ENCODE assay signal across 11 cellular contexts in the genomic region with DNA sequence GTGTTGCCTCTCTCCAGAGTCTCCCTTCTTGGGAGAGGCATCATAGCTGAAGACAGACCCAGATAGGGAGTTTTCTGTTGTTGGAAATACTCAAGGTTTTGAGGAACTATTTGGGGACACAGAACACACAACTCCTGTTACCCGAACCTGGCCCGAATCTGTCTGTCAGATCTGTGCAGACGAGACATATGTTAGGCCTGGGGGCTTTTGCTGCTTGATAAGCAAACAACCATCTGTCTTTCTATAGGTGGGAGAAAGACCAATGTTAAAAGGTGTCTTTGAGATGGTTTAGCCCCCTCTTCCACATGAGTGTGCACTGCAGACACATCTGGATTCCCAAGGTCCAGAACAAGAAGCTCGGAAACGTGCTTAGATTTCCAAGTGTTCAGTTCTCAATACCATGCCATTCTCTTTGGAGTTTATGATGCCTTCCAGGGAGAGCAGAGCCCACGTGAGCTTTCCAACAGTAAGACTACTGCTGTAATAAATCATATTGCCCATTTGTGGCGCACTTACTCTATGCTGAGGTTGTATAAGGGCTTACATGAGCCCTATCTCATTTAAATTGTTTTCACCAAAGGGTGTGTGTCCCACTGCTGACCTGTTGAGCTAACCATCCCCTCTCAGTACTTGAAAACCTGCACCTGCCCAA. TPM values are rescaled to one million over a fixed set of nuclear protein-coding genes. Genes with fewer than 3 reads are reported as not detected.
A peak's percentile ranks its signal among the peaks of the same experiment; 100 is the strongest.
DNase-seq lines count a peak whose midpoint lies in the region; ATAC-seq and TF ChIP-seq lines count a peak whose summit lies in the region.
"Had no signal": no experiment of that assay in that cellular context is flagged by ENCODE, and none has a peak within 500 bp of the region (broad histone marks: within the 10 kb centered on the region; RNA-seq: fewer than 3 reads in every experiment).

No MANE protein-coding gene starts in this region.

- 92 to 100% methylated on average over 3 to 7 of the region's 7 CpGs for WGBS in endodermal cell (ENCODE audit: insufficient coverage in 1 of 2, insufficient read length in 1 of 2), 2 experiments

- no peak for TF ChIP-seq CTCF in activated CD8-positive, alpha-beta T cell treated with anti-CD3 and anti-CD28 coated beads for 36 hours (IDR thresholded peaks at IDR 0.05)
- TF ChIP-seq CTCF in MM.1S (IDR thresholded peaks at IDR 0.05; ENCODE audit: low read length) (peak; percentile 37), endodermal cell (conservative IDR thresholded peaks at IDR 0.05) (no peak), tibial artery (IDR thresholded peaks at IDR 0.05) (no peak)

- peaks cover 3% of the 10 kb centered on the region for H3K4me1 Mint-ChIP-seq in activated CD8-positive, alpha-beta T cell treated with anti-CD3 and anti-CD28 coated beads, Interleukin-2, amount 10 ng/mL, durations not matched to agents 7 days and 5 days (ENCODE audit: low read depth)
- H3K4me1 Mint-ChIP-seq in activated CD8-positive, alpha-beta T cell treated with anti-CD3 and anti-CD28 coated beads for 36 hours (ENCODE audit: low read depth), result peaks cover 9% of the 10 kb centered on the region
- peaks cover 31% of the 10 kb centered on the region for H3K4me1 Mint-ChIP-seq in endodermal cell

- no peaks in the 10 kb centered on the region for H3K9me2 ChIP-seq in MM.1S (replicated peaks; ENCODE audit: insufficient read depth, low read length)

- H3K4me1 ChIP-seq in MM.1S (ENCODE audit: low read length) (no peaks in the 10 kb centered on the region), endodermal cell (ENCODE audit: control insufficient read depth, insufficient read depth, low read length) (no peaks in the 10 kb centered on the region), tibial artery (peaks cover 0 to 32% (median 23%) of the 10 kb centered on the region in 4 donors)

- peak; percentile 32 for DNase-seq in activated CD8-positive, alpha-beta T cell treated with anti-CD3 and anti-CD28 coated beads, Interleukin-2, amount 10 ng/mL, durations not matched to agents 7 days and 5 days
- no peak for DNase-seq in activated CD8-positive, alpha-beta T cell treated with anti-CD3 and anti-CD28 coated beads for 36 hours
- DNase-seq in MM.1S, result peak; percentile 44
- peak; percentile 36 for DNase-seq in endodermal cell
- peak in 1 of 2 donors; percentile 17 for DNase-seq in tibial artery
- no peak for DNase-seq in GDM1 (lab: John Stamatoyannopoulos, UW)
- DNase-seq in activated CD4-positive, alpha-beta T cell treated with anti-CD3 and anti-CD28 coated beads for 48 hours, result no peak
- no peak for DNase-seq in NCI-H1092 (lab: John Stamatoyannopoulos, UW)
- DNase-seq: naive thymus-derived CD8-positive, alpha-beta T cell; NCI-H146 had no signal

- H3K4me3 Mint-ChIP-seq in activated CD8-positive, alpha-beta T cell treated with anti-CD3 and anti-CD28 coated beads, Interleukin-2, amount 10 ng/mL, durations not matched to agents 7 days and 5 days, result no peak overlapping the region
- no peak overlapping the region for H3K4me3 Mint-ChIP-seq in activated CD8-positive, alpha-beta T cell treated with anti-CD3 and anti-CD28 coated beads for 36 hours
- no peak overlapping the region for H3K4me3 Mint-ChIP-seq in endodermal cell

- H3K9me3 ChIP-seq in MM.1S (replicated peaks; ENCODE audit: insufficient read depth, low read length), result no peaks in the 10 kb centered on the region
- no peaks in the 10 kb centered on the region for H3K9me3 ChIP-seq in endodermal cell (ENCODE audit: control insufficient read depth, low read length)
- no peaks in the 10 kb centered on the region for H3K9me3 ChIP-seq in tibial artery
- H3K9me3 ChIP-seq: adrenal gland had no signal

- H3K27me3 Mint-ChIP-seq in activated CD8-positive, alpha-beta T cell treated with anti-CD3 and anti-CD28 coated beads, Interleukin-2, amount 10 ng/mL, durations not matched to agents 7 days and 5 days (ENCODE audit: low read depth), result peaks cover under 1% of the 10 kb centered on the region
- no peaks in the 10 kb centered on the region for H3K27me3 Mint-ChIP-seq in activated CD8-positive, alpha-beta T cell treated with anti-CD3 and anti-CD28 coated beads for 36 hours
- H3K27me3 Mint-ChIP-seq in endodermal cell (ENCODE audit: insufficient read depth), result peaks cover 24% of the 10 kb centered on the region

- POLR2A ChIA-PET in activated CD8-positive, alpha-beta T cell treated with anti-CD3 and anti-CD28 coated beads, Interleukin-2, amount 10 ng/mL, durations not matched to agents 7 days and 5 days (lab: Charles Lee), result interaction anchor here (6.2 kb wide), 1 partner anchor 14 kb away, joined by 100 read pairs; no protein-coding TSS in a partner anchor
- POLR2A ChIA-PET in activated CD8-positive, alpha-beta T cell treated with anti-CD3 and anti-CD28 coated beads for 36 hours (lab: Charles Lee), result interaction anchor here (1.3 kb wide), 1 partner anchor 13 kb away, joined by 4 read pairs; no protein-coding TSS in a partner anchor

- H3K36me3 ChIP-seq in MM.1S (replicated peaks; ENCODE audit: insufficient read depth, low read length) (no peaks in the 10 kb centered on the region), endodermal cell (ENCODE audit: control insufficient read depth, insufficient read depth, low read length) (no peaks in the 10 kb centered on the region), tibial artery (no peaks in the 10 kb centered on the region)
- H3K36me3 ChIP-seq: adrenal gland had no signal

- H3K27me3 ChIP-seq in MM.1S (replicated peaks; ENCODE audit: insufficient read depth, low read length), result peaks cover 52% of the 10 kb centered on the region
- no peaks in the 10 kb centered on the region for H3K27me3 ChIP-seq in endodermal cell (ENCODE audit: control insufficient read depth, insufficient read depth, low read length, poor library complexity, severe bottlenecking)
- no peaks in the 10 kb centered on the region for H3K27me3 ChIP-seq in tibial artery
- H3K27me3 ChIP-seq: adrenal gland had no signal

- no peak overlapping the region for H3K27ac Mint-ChIP-seq in activated CD8-positive, alpha-beta T cell treated with anti-CD3 and anti-CD28 coated beads, Interleukin-2, amount 10 ng/mL, durations not matched to agents 7 days and 5 days
- no peak overlapping the region for H3K27ac Mint-ChIP-seq in activated CD8-positive, alpha-beta T cell treated with anti-CD3 and anti-CD28 coated beads for 36 hours
- H3K27ac Mint-ChIP-seq in endodermal cell, result no peak overlapping the region

- peaks cover 10% of the 10 kb centered on the region for H3K79me2 ChIP-seq in MM.1S (ENCODE audit: low read length)

- no peak overlapping the region for H3K9ac ChIP-seq in MM.1S (ENCODE audit: low read length)
- H3K9ac ChIP-seq in endodermal cell (ENCODE audit: extremely low read depth, low read length, poor library complexity, severe bottlenecking), result no peak overlapping the region

- no peak overlapping the region for H3K4me2 ChIP-seq in MM.1S (ENCODE audit: low read depth, low read length)

- intact Hi-C loops in activated CD8-positive, alpha-beta T cell treated with anti-CD3 and anti-CD28 coated beads for 36 hours (cut with micrococcal nuclease), result loop anchor here (10.0 kb wide), 1 partner anchor 162 kb away; no protein-coding TSS in a partner anchor
- intact Hi-C loops in tibial artery (cut with DNase I; ENCODE audit: low total_unique reads), result loop anchor here (10.0 kb wide), 1 partner anchor 252 kb away; no protein-coding TSS in a partner anchor

- no peaks in the 10 kb centered on the region for H3K9me3 Mint-ChIP-seq in activated CD8-positive, alpha-beta T cell treated with anti-CD3 and anti-CD28 coated beads, Interleukin-2, amount 10 ng/mL, durations not matched to agents 7 days and 5 days (ENCODE audit: insufficient read depth)
- H3K9me3 Mint-ChIP-seq in activated CD8-positive, alpha-beta T cell treated with anti-CD3 and anti-CD28 coated beads for 36 hours, result no peaks in the 10 kb centered on the region
- no peaks in the 10 kb centered on the region for H3K9me3 Mint-ChIP-seq in endodermal cell
- H3K9me3 Mint-ChIP-seq: naive thymus-derived CD8-positive, alpha-beta T cell had no signal

- H3K36me3 Mint-ChIP-seq in activated CD8-positive, alpha-beta T cell treated with anti-CD3 and anti-CD28 coated beads, Interleukin-2, amount 10 ng/mL, durations not matched to agents 7 days and 5 days (ENCODE audit: low read depth), result peaks cover 11% of the 10 kb centered on the region
- peaks cover 13% of the 10 kb centered on the region for H3K36me3 Mint-ChIP-seq in activated CD8-positive, alpha-beta T cell treated with anti-CD3 and anti-CD28 coated beads for 36 hours (ENCODE audit: low read depth)
- no peaks in the 10 kb centered on the region for H3K36me3 Mint-ChIP-seq in endodermal cell (ENCODE audit: low read depth)
- H3K36me3 Mint-ChIP-seq: naive thymus-derived CD8-positive, alpha-beta T cell had no signal

- no peak overlapping the region for H3K4me3 ChIP-seq in MM.1S (ENCODE audit: low read length)
- H3K4me3 ChIP-seq in endodermal cell (ENCODE audit: low read length), result no peak overlapping the region
- no peak overlapping the region for H3K4me3 ChIP-seq in tibial artery
- H3K4me3 ChIP-seq: adrenal gland had no signal

- H4K20me1 ChIP-seq in MM.1S (ENCODE audit: insufficient read depth, low read length), result no peaks in the 10 kb centered on the region

- peaks cover 8% of the 10 kb centered on the region; the same call in 1 of the 2 replicates for H3F3A ChIP-seq in MM.1S (ENCODE audit: insufficient read depth, low read length)

- CTCF ChIA-PET in activated CD8-positive, alpha-beta T cell treated with anti-CD3 and anti-CD28 coated beads, Interleukin-2, amount 10 ng/mL, durations not matched to agents 7 days and 5 days (lab: Charles Lee), result interaction anchor here (0.6 to 7.2 kb wide), 13 partner anchors 12 to 222 kb away, joined by 3 to 46 read pairs (median 3); partner anchors contain the start of genes GNAS and GNAS-AS1
- CTCF ChIA-PET in activated CD8-positive, alpha-beta T cell treated with anti-CD3 and anti-CD28 coated beads for 36 hours (lab: Charles Lee), result interaction anchor here (1.1 to 1.6 kb wide), 9 partner anchors 9 to 192 kb away, joined by 3 to 8 read pairs (median 4); no protein-coding TSS in a partner anchor

- H3K27ac ChIP-seq in MM.1S (ENCODE audit: low read length), result no peak overlapping the region
- no peak overlapping the region for H3K27ac ChIP-seq in endodermal cell (ENCODE audit: low read depth, low read length)
- peak overlapping the region; percentile 69 to 91 for H3K27ac ChIP-seq in tibial artery

- ATAC-seq in activated CD8-positive, alpha-beta T cell treated with anti-CD3 and anti-CD28 coated beads, Interleukin-2, amount 10 ng/mL, durations not matched to agents 7 days and 5 days, result no peak
- no peak for ATAC-seq in activated CD8-positive, alpha-beta T cell treated with anti-CD3 and anti-CD28 coated beads for 36 hours
- ATAC-seq: naive thymus-derived CD8-positive, alpha-beta T cell had no signal

- H2AFZ ChIP-seq in MM.1S (ENCODE audit: low read length), result no peak overlapping the region

RNA-seq across cellular contexts. Expression of gene STX16, which starts 3.8 kb away (rescaled TPM):
- total RNA-seq in activated CD8-positive, alpha-beta T cell treated with anti-CD3 and anti-CD28 coated beads, Interleukin-2, amount 10 ng/mL, durations not matched to agents 7 days and 5 days, result 100 to 1,000 TPM; 128 to 136 TPM
- 100 to 1,000 TPM; 108 to 109 TPM for total RNA-seq in activated CD8-positive, alpha-beta T cell treated with anti-CD3 and anti-CD28 coated beads for 36 hours
- total RNA-seq in endodermal cell, result 100 to 1,000 TPM in 1 of 2 donors, 10 to 100 TPM in 1; 91.6 to 114 TPM
- 60.9 TPM for polyA plus RNA-seq in endodermal cell (2013, experiment 1 of 2)
- polyA plus RNA-seq in endodermal cell (2013, experiment 2 of 2), result 62.3 TPM

RNA-seq across cellular contexts. Expression of gene NPEPL1, which starts 45.3 kb away (rescaled TPM):
- total RNA-seq in activated CD8-positive, alpha-beta T cell treated with anti-CD3 and anti-CD28 coated beads, Interleukin-2, amount 10 ng/mL, durations not matched to agents 7 days and 5 days, result 10 to 100 TPM; 22.9 to 26.8 TPM
- 10 to 100 TPM; 15.4 to 17.1 TPM for total RNA-seq in activated CD8-positive, alpha-beta T cell treated with anti-CD3 and anti-CD28 coated beads for 36 hours
- 10 to 100 TPM; 52.9 to 72.8 TPM for total RNA-seq in endodermal cell
- polyA plus RNA-seq in endodermal cell (2013, experiment 1 of 2), result 24.1 TPM
- 22.4 TPM for polyA plus RNA-seq in endodermal cell (2013, experiment 2 of 2)

Comparison
In these comparisons a context has a peak if more than half of its experiments do, and no peak if none do; other contexts are left out.
1. DNase-seq: peak in activated CD8-positive, alpha-beta T cell treated with anti-CD3 and anti-CD28 coated beads, Interleukin-2, amount 10 ng/mL, durations not matched to agents 7 days and 5 days (single experiment), MM.1S (single experiment) and endodermal cell (single experiment); none in activated CD8-positive, alpha-beta T cell treated with anti-CD3 and anti-CD28 coated beads for 36 hours (single experiment), GDM1 (single experiment), activated CD4-positive, alpha-beta T cell treated with anti-CD3 and anti-CD28 coated beads for 48 hours (single experiment) and NCI-H1092 (single experiment).
2. H3K27ac ChIP-seq: peak in tibial artery (2 of 2); none in MM.1S (single experiment) and endodermal cell (single experiment).